ENCODE assay signal across 22 cellular contexts in genomic region chr2:167345559-167345958, GRCh38. TPM values are rescaled to one million over a fixed set of nuclear protein-coding genes. Genes with fewer than 3 reads are reported as not detected.
"Had no signal": no experiment of that assay in that cellular context is flagged by ENCODE, and none has a peak within 500 bp of the region (broad histone marks: within the 10 kb centered on the region; RNA-seq: fewer than 3 reads in every experiment).

No MANE protein-coding gene starts in this region.

- DNase-seq: activated CD4-positive, alpha-beta T cell treated with anti-CD3 and anti-CD28 coated beads, Interleukin-2, amount 50 U/mL, for 4 hours; activated CD4-positive, CD25-positive, alpha-beta regulatory T cell treated with anti-CD3 and anti-CD28 coated beads, Interleukin-2, amount 50 U/mL, for 72 hours; activated effector memory CD4-positive, alpha-beta T cell treated with anti-CD3 and anti-CD28 coated beads, Interleukin-2, amount 50 U/mL, for 16 hours; activated naive CD4-positive, alpha-beta T cell treated with anti-CD3 and anti-CD28 coated beads, Interleukin-2, amount 50 U/mL, for 16 hours; activated T-cell treated with anti-CD3 and anti-CD28 coated beads, Interleukin-2, amount 50 U/mL, for 72 hours; aorta; brain microvascular endothelial cell; central memory CD4-positive, alpha-beta T cell; dorsolateral prefrontal cortex; foreskin keratinocyte; glutamatergic neuron; hippocampal formation; left lung; right cardiac atrium; stimulated activated CD4-positive, alpha-beta T cell treated with anti-CD3 and anti-CD28 coated beads, Interleukin-2, amount 100 ng/mL, for 24 hours; stimulated activated naive CD8-positive, alpha-beta T cell treated with anti-CD3 and anti-CD28 coated beads, Interleukin-15, amount 100 ng/mL, for 72 hours; trophoblast cell had no signal

- ATAC-seq: activated T-cell treated with anti-CD3 and anti-CD28 coated beads, Interleukin-2, amount 50 U/mL, for 72 hours; foreskin keratinocyte; left lung; right cardiac atrium; stimulated activated naive CD8-positive, alpha-beta T cell treated with anti-CD3 and anti-CD28 coated beads, Interleukin-15, amount 100 ng/mL, for 72 hours had no signal

- H3K4me1 ChIP-seq: foreskin keratinocyte, left lung, prostate gland, suprapubic skin had no signal

- H3K27ac ChIP-seq: brain microvascular endothelial cell, dorsolateral prefrontal cortex, foreskin keratinocyte, left lung, neural progenitor cell, prostate gland, suprapubic skin, VCaP had no signal

- H3K27me3 ChIP-seq: brain microvascular endothelial cell, dorsolateral prefrontal cortex, foreskin keratinocyte, left lung, neural progenitor cell, suprapubic skin had no signal

- H3K4me3 ChIP-seq: dorsolateral prefrontal cortex, left lung, neural progenitor cell, prostate gland, suprapubic skin had no signal

- H3K9me3 ChIP-seq: left lung, prostate gland, suprapubic skin had no signal

- H3K36me3 ChIP-seq: brain microvascular endothelial cell, left lung, neural progenitor cell, prostate gland, suprapubic skin had no signal

RNA-seq across cellular contexts. Expression of gene B3GALT1, which starts 52.8 kb away (rescaled TPM):
- total RNA-seq: activated CD8-positive, alpha-beta memory T cell treated with anti-CD3 and anti-CD28 coated beads for 36 hours; activated T-cell treated with anti-CD3 and anti-CD28 coated beads, Interleukin-2, amount 50 U/mL, for 72 hours; foreskin keratinocyte had no signal
